ENCODE assay signal across 8 cellular contexts in genomic region chr4:128810871-128811570, GRCh38. TPM values are rescaled to one million over a fixed set of nuclear protein-coding genes. Genes with fewer than 3 reads are reported as not detected.
A peak's percentile ranks its signal among the peaks of the same experiment; 100 is the strongest.
DNase-seq lines count a peak whose midpoint lies in the region; ATAC-seq and TF ChIP-seq lines count a peak whose summit lies in the region.

No MANE protein-coding gene starts in this region.

- ATAC-seq in GM19043 (IDR thresholded peaks at IDR 0.05; ENCODE audit: low read depth, unreplicated experiment), result peak; percentile 46
- peak; percentile 46 for ATAC-seq in HG03342 (IDR thresholded peaks at IDR 0.05; ENCODE audit: unreplicated experiment)

- peak overlapping the region; percentile 95 for H3K4me3 Mint-ChIP-seq in chondrocyte (ENCODE audit: unreplicated experiment)

- no peaks in the 10 kb centered on the region for H3K27me3 Mint-ChIP-seq in chondrocyte (ENCODE audit: low read depth)

- H3K36me3 ChIP-seq in kidney epithelial cell (ENCODE audit: control insufficient read depth, insufficient read depth, low read length), result no peaks in the 10 kb centered on the region

- H3K27me3 ChIP-seq in kidney epithelial cell (ENCODE audit: control insufficient read depth, insufficient read depth, low read length), result no peaks in the 10 kb centered on the region

- TF ChIP-seq CTCF in AG10803 (conservative IDR thresholded peaks at IDR 0.05; ENCODE audit: low read length) (no peak; the same call in 1 of the 2 replicates), chondrocyte (IDR thresholded peaks at IDR 0.05) (no peak), kidney epithelial cell (IDR thresholded peaks at IDR 0.05; ENCODE audit: insufficient read depth, low read length, poor library complexity, severe bottlenecking) (no peak)

- peaks cover 26% of the 10 kb centered on the region for H3K4me1 Mint-ChIP-seq in chondrocyte (ENCODE audit: low read depth)

- H3K9me3 Mint-ChIP-seq in chondrocyte (ENCODE audit: low read depth), result no peaks in the 10 kb centered on the region

- H3K4me3 ChIP-seq in AG10803 (ENCODE audit: low read length) (peak overlapping the region; percentile 69), kidney epithelial cell (ENCODE audit: low read depth, low read length) (peak overlapping the region; percentile 53)

- peak overlapping the region; percentile 98 for H3K27ac Mint-ChIP-seq in chondrocyte (ENCODE audit: unreplicated experiment)

- H3K36me3 Mint-ChIP-seq in chondrocyte (ENCODE audit: low read depth), result no peaks in the 10 kb centered on the region

- DNase-seq in AG10803 (ENCODE audit: low read depth) (peak; percentile 86), NCI-H345 treated with DMSO at 0.1 percent for 48 hours (lab: John Stamatoyannopoulos, UW; ENCODE audit: unreplicated experiment) (peak; percentile 44), chondrocyte (ENCODE audit: low spot score) (no peak), kidney epithelial cell (ENCODE audit: low read depth) (no peak)
- peak; percentile 62 to 68 for DNase-seq in activated CD4-positive, alpha-beta T cell treated with anti-CD3 and anti-CD28 coated beads for 24 hours (ENCODE audit: low read depth in 2 of 2)
- peak; percentile 67 to 70 for DNase-seq in stimulated activated CD4-positive, alpha-beta T cell treated with anti-CD3 and anti-CD28 coated beads, Interleukin-15, amount 100 ng/mL, for 48 hours (ENCODE audit: low read depth in 2 of 2)

RNA-seq across cellular contexts. Expression of gene JADE1, which starts 1.5 kb away (rescaled TPM):
- total RNA-seq in chondrocyte, result 28.9 to 34.0 TPM (median 31.4 TPM) in 3 replicates
- 16.1 and 16.9 TPM in 2 replicates for total RNA-seq in kidney epithelial cell

Comparison
In these comparisons a context has a peak if more than half of its experiments do, and no peak if none do; other contexts are left out.
1. DNase-seq: peak in AG10803 (single experiment), NCI-H345 treated with DMSO at 0.1 percent for 48 hours (single experiment), activated CD4-positive, alpha-beta T cell treated with anti-CD3 and anti-CD28 coated beads for 24 hours (2 of 2) and stimulated activated CD4-positive, alpha-beta T cell treated with anti-CD3 and anti-CD28 coated beads, Interleukin-15, amount 100 ng/mL, for 48 hours (2 of 2); none in chondrocyte (single experiment) and kidney epithelial cell (single experiment).